ENCODE assay signal across 11 cellular contexts in the genomic region with DNA sequence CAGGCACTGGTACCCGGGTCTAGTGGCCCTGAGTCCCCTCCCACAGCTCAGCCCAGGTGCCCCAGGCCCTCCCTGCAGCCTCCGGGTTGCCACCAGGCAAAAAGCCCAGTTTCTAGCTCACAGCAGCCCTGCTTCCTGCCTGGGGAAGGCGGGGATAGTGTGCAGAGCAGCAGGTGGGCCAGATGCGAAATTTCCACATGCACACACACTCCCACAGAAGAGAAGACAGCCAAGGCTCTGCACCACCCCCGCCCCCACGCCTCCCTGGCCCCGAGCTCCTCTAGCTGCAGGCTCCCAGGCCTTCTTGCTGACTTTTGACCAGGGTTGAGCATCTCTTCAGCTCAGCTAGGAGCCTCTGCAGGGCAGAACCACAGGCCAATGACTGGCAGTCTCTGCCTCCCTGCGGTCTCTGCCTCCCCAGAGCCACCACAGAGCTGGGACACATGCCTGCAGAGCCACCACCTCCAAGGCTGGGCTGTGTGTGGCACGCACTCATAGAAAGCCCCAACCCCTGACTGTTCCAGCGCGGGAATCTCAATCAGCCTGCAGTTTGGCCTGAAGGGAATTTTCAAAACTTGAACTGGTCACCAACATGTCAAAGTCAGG. TPM values are rescaled to one million over a fixed set of nuclear protein-coding genes. Genes with fewer than 3 reads are reported as not detected.
DNase-seq lines count a peak whose midpoint lies in the region; ATAC-seq and TF ChIP-seq lines count a peak whose summit lies in the region.
"Had no signal": no experiment of that assay in that cellular context is flagged by ENCODE, and none has a peak within 500 bp of the region (broad histone marks: within the 10 kb centered on the region; RNA-seq: fewer than 3 reads in every experiment).

No MANE protein-coding gene starts in this region.

- intact Hi-C loops in colonic mucosa (cut with DNase I): loop anchor here (10.0 kb wide), 2 partner anchors 91 to 201 kb away; a partner anchor contains a TSS

- no peak for TF ChIP-seq EP300 in tibial nerve (IDR thresholded peaks at IDR 0.05)

- peak overlapping the region; percentile 63 for H3K27ac ChIP-seq in colonic mucosa
- H3K27ac ChIP-seq in tibial nerve: peak overlapping the region; percentile 37 to 98 (median 60)
- H3K27ac ChIP-seq: cardiac muscle cell, neural progenitor cell had no signal

- TF ChIP-seq CTCF in colonic mucosa (IDR thresholded peaks at IDR 0.05) (no peak), tibial nerve (IDR thresholded peaks at IDR 0.05) (no peak)

- H3K9ac ChIP-seq in colonic mucosa (ENCODE audit: low read depth in 2 of 2, low read length in 2 of 2): peak overlapping the region in 1 of 2 donors; percentile 59
- H3K9ac ChIP-seq: neural progenitor cell had no signal

- H3K36me3 ChIP-seq in colonic mucosa: peaks cover 4% of the 10 kb centered on the region
- H3K36me3 ChIP-seq in tibial nerve: peaks cover 0 to 68% (median 2%) of the 10 kb centered on the region in 3 donors
- H3K36me3 ChIP-seq: cardiac muscle cell, neural progenitor cell had no signal

- DNase-seq in activated naive CD4-positive, alpha-beta T cell treated with anti-CD3 and anti-CD28 coated beads, Interleukin-2, amount 50 U/mL, for 72 hours (ENCODE audit: low spot score in 2 of 2): no peak
- no peak for DNase-seq in activated naive CD4-positive, alpha-beta T cell treated with anti-CD3 and anti-CD28 coated beads, Interleukin-2, amount 50 U/mL, for 16 hours
- DNase-seq in NCI-H2081 treated with DMSO at 0.1 percent for 48 hours (lab: John Stamatoyannopoulos, UW) (peak; percentile 35), colonic mucosa (peak; percentile 59), tibial nerve (ENCODE audit: low spot score in 2 of 2) (no peak), SKM-1 treated with dmso at 0.1 percent for 144 hours (lab: John Stamatoyannopoulos, UW; ENCODE audit: unreplicated experiment) (no peak), NCI-H524 (lab: John Stamatoyannopoulos, UW) (no peak)
- DNase-seq: NCI-H187 had no signal

- no peak for TF ChIP-seq POLR2A in tibial nerve (IDR thresholded peaks at IDR 0.05)

- no peak overlapping the region for H3K4me3 ChIP-seq in colonic mucosa
- H3K4me3 ChIP-seq in tibial nerve: peak overlapping the region in 1 of 4 donors; percentile 19
- H3K4me3 ChIP-seq: cardiac muscle cell, neural progenitor cell had no signal

- H3K9me3 ChIP-seq in colonic mucosa: no peaks in the 10 kb centered on the region
- H3K9me3 ChIP-seq in tibial nerve: no peaks in the 10 kb centered on the region

- peak overlapping the region; percentile 71 to 74 for H3K27ac Mint-ChIP-seq in activated naive CD4-positive, alpha-beta T cell treated with anti-CD3 and anti-CD28 coated beads, Interleukin-2, amount 50 U/mL, for 72 hours
- H3K27ac Mint-ChIP-seq: neural progenitor cell had no signal

- peaks cover 6 to 9% of the 10 kb centered on the region in 2 donors for H3K36me3 Mint-ChIP-seq in activated naive CD4-positive, alpha-beta T cell treated with anti-CD3 and anti-CD28 coated beads, Interleukin-2, amount 50 U/mL, for 72 hours

- H3K4me1 ChIP-seq in colonic mucosa: peaks cover 29% of the 10 kb centered on the region
- H3K4me1 ChIP-seq in tibial nerve: peaks cover 0 to 97% (median 50%) of the 10 kb centered on the region in 4 donors
- H3K4me1 ChIP-seq: neural progenitor cell had no signal

- H3K27me3 ChIP-seq in colonic mucosa: no peaks in the 10 kb centered on the region
- H3K27me3 ChIP-seq in tibial nerve: no peaks in the 10 kb centered on the region
- H3K27me3 ChIP-seq: cardiac muscle cell had no signal

- WGBS in tibial nerve, 2 donors: 60 to 67% methylated on average over 8 to 10 of the region's 11 CpGs

- ATAC-seq in activated naive CD4-positive, alpha-beta T cell treated with anti-CD3 and anti-CD28 coated beads, Interleukin-2, amount 50 U/mL, for 72 hours: peak; percentile 75 to 76
- no peak for ATAC-seq in GM21576 (IDR thresholded peaks at IDR 0.05; ENCODE audit: unreplicated experiment)

- H3K9me3 Mint-ChIP-seq in activated naive CD4-positive, alpha-beta T cell treated with anti-CD3 and anti-CD28 coated beads, Interleukin-2, amount 50 U/mL, for 72 hours: no peaks in the 10 kb centered on the region

RNA-seq across cellular contexts. Expression of a gene that starts 7.2 kb away (rescaled TPM):
- 10 to 100 TPM; 15.6 to 40.0 TPM for total RNA-seq in activated naive CD4-positive, alpha-beta T cell treated with anti-CD3 and anti-CD28 coated beads, Interleukin-2, amount 50 U/mL, for 72 hours
- total RNA-seq in colonic mucosa (10 to 100 TPM; 74.9 to 88.0 TPM), tibial nerve (100 to 1,000 TPM; 112 to 361 (median 222) TPM)

RNA-seq across cellular contexts. Expression of a gene that starts 20.2 kb away (rescaled TPM):
- total RNA-seq in activated naive CD4-positive, alpha-beta T cell treated with anti-CD3 and anti-CD28 coated beads, Interleukin-2, amount 50 U/mL, for 72 hours: 10 to 100 TPM in 1 of 2 donors, 1 to 10 TPM in 1; 5.9 to 21.6 TPM
- total RNA-seq in colonic mucosa (10 to 100 TPM; 51.8 to 59.6 TPM), tibial nerve (10 to 100 TPM; 18.0 to 35.4 (median 29.7) TPM)

RNA-seq across cellular contexts. Expression of a gene that starts 44.1 kb away (rescaled TPM):
- total RNA-seq in activated naive CD4-positive, alpha-beta T cell treated with anti-CD3 and anti-CD28 coated beads, Interleukin-2, amount 50 U/mL, for 72 hours: 100 to 1,000 TPM; 142 to 148 TPM
- total RNA-seq in colonic mucosa (100 to 1,000 TPM; 101 to 138 TPM), tibial nerve (10 to 100 TPM; 19.0 to 34.9 (median 32.5) TPM)

Comparison
In these comparisons a context has a peak if more than half of its experiments do, and no peak if none do; other contexts are left out.
1. DNase-seq: peak in NCI-H2081 treated with DMSO at 0.1 percent for 48 hours (single experiment) and colonic mucosa (single experiment); none in activated naive CD4-positive, alpha-beta T cell treated with anti-CD3 and anti-CD28 coated beads, Interleukin-2, amount 50 U/mL, for 72 hours (0 of 2), activated naive CD4-positive, alpha-beta T cell treated with anti-CD3 and anti-CD28 coated beads, Interleukin-2, amount 50 U/mL, for 16 hours (single experiment), tibial nerve (0 of 2), SKM-1 treated with dmso at 0.1 percent for 144 hours (single experiment) and NCI-H524 (0 of 2).